In genomic region chr5:162209005-162209605, GRCh38 we compare ENCODE assay signal across 9 cellular contexts.
DNase-seq lines count a peak whose midpoint lies in the region; ATAC-seq, FAIRE-seq and TF ChIP-seq lines count a peak whose summit lies in the region.
"Had no signal": no experiment of that assay in that cellular context is flagged by ENCODE, and none has a peak within 500 bp of the region (broad histone marks: within the 10 kb centered on the region; RNA-seq: fewer than 3 reads in every experiment).

No MANE protein-coding gene starts in this region.

- H3K27ac ChIP-seq in Peyer's patch: no peak overlapping the region
- H3K27ac ChIP-seq in small intestine (ENCODE audit: low read depth in 1 of 2, low read length in 1 of 2): no peak overlapping the region
- H3K27ac ChIP-seq: A549 had no signal

- TF ChIP-seq CTCF in Peyer's patch (IDR thresholded peaks at IDR 0.05) (peak in 4 of 6 experiments; percentile 18 to 33 (median 24)), glutamatergic neuron (IDR thresholded peaks at IDR 0.05; ENCODE audit: partially characterized antibody, unreplicated experiment) (peak; percentile 57)

- H3K27me3 ChIP-seq in Peyer's patch (no peaks in the 10 kb centered on the region), small intestine (ENCODE audit: control insufficient read depth in 2 of 2, insufficient read depth in 2 of 2, low read length in 2 of 2) (no peaks in the 10 kb centered on the region)

- peaks cover 6% of the 10 kb centered on the region for H3K4me1 Mint-ChIP-seq in glutamatergic neuron (ENCODE audit: low read depth, unreplicated experiment)

- DNase-seq in NCI-H1105 treated with DMSO at 0.1 percent for 48 hours (lab: John Stamatoyannopoulos, UW) (peak; percentile 0), NCI-H1105 (lab: John Stamatoyannopoulos, UW) (no peak), Peyer's patch (peak in 1 of 3 donors; percentile 50), glutamatergic neuron (peak; percentile 68), small intestine (peak; percentile 32), NCI-H2029 treated with DMSO at 0.1 percent for 48 hours (lab: John Stamatoyannopoulos, UW) (no peak)

- H3K4me3 Mint-ChIP-seq in glutamatergic neuron (ENCODE audit: unreplicated experiment): no peak overlapping the region

- ATAC-seq in GM19467 (IDR thresholded peaks at IDR 0.05; ENCODE audit: unreplicated experiment) (peak; percentile 97), HG03378 (IDR thresholded peaks at IDR 0.05; ENCODE audit: unreplicated experiment) (peak; percentile 91)

- no peaks in the 10 kb centered on the region for H3K4me1 ChIP-seq in Peyer's patch
- H3K4me1 ChIP-seq in small intestine (ENCODE audit: control insufficient read depth in 2 of 2, insufficient read depth in 1 of 2, low read depth in 1 of 2, low read length in 1 of 2): no peaks in the 10 kb centered on the region
- H3K4me1 ChIP-seq: A549 had no signal

- no peak overlapping the region for H3K4me3 ChIP-seq in Peyer's patch
- no peak overlapping the region for H3K4me3 ChIP-seq in small intestine (ENCODE audit: low read depth in 1 of 2, low read length in 2 of 2)
- H3K4me3 ChIP-seq: A549 had no signal

- no peaks in the 10 kb centered on the region for H3K36me3 Mint-ChIP-seq in glutamatergic neuron (ENCODE audit: unreplicated experiment)

- H3K9me3 Mint-ChIP-seq in glutamatergic neuron (ENCODE audit: unreplicated experiment): no peaks in the 10 kb centered on the region

- H3K9me3 ChIP-seq in Peyer's patch: no peaks in the 10 kb centered on the region
- no peaks in the 10 kb centered on the region for H3K9me3 ChIP-seq in small intestine (ENCODE audit: control insufficient read depth, low read depth)
- H3K9me3 ChIP-seq: A549 had no signal

- WGBS in small intestine, 3 donors: 29 to 36% (median 31%) methylated on average over 5 of the region's 5 CpGs

- H3K27ac Mint-ChIP-seq in glutamatergic neuron (ENCODE audit: unreplicated experiment): no peak overlapping the region

- H3K36me3 ChIP-seq in Peyer's patch (no peaks in the 10 kb centered on the region), small intestine (ENCODE audit: control insufficient read depth in 2 of 2, insufficient read depth in 2 of 2, low read length in 2 of 2) (no peaks in the 10 kb centered on the region)

- H3K27me3 Mint-ChIP-seq in glutamatergic neuron (ENCODE audit: unreplicated experiment): peaks cover 1% of the 10 kb centered on the region

- no peak for FAIRE-seq in small intestine (lab: Jason Lieb, UNC)
- FAIRE-seq: A549 had no signal

- TF ChIP-seq POLR2A in Peyer's patch (IDR thresholded peaks at IDR 0.05): no peak

Comparison
In these comparisons a context has a peak if more than half of its experiments do, and no peak if none do; other contexts are left out.
1. DNase-seq: peak in NCI-H1105 treated with DMSO at 0.1 percent for 48 hours (single experiment), glutamatergic neuron (single experiment) and small intestine (single experiment); none in NCI-H1105 (single experiment) and NCI-H2029 treated with DMSO at 0.1 percent for 48 hours (single experiment).